21 cellular contexts compared by ENCODE assay signal in the genomic region with DNA sequence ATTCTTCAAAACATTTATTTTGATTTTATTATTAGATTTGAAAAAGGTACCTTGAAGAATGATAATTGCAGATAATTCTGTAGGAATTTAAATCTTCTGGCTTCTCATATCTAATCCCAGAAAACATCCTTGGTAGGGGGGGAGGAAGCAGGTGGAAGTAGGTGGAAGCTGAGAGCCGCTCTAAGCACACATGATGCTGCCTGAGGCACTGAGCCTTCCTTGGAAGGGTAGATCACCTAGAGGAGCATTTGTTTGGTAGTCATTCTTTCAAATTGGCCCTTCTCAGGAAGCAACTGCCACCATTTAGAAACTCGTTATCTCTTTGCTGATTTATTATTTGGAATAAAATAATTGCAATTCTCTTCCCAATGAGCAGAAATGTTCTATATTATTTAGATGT.
"Had no signal": no experiment of that assay in that cellular context is flagged by ENCODE, and none has a peak within 500 bp of the region (broad histone marks: within the 10 kb centered on the region; RNA-seq: fewer than 3 reads in every experiment).

No MANE protein-coding gene starts in this region.

- H3K9me3 Mint-ChIP-seq: type B pancreatic cell had no signal

- H3K27me3 ChIP-seq: dorsolateral prefrontal cortex, left lung, right atrium auricular region, stomach, testis, tibial artery had no signal

- H3K27ac Mint-ChIP-seq: natural killer cell, type B pancreatic cell had no signal

- H3K4me3 ChIP-seq: dorsolateral prefrontal cortex, left lung, prostate gland, right atrium auricular region, smooth muscle cell, stomach, testis, tibial artery had no signal

- H3K36me3 ChIP-seq: left lung, prostate gland, right atrium auricular region, stomach, tibial artery had no signal

- H3K4me1 Mint-ChIP-seq: natural killer cell, neural crest cell had no signal

- H3K9ac ChIP-seq: parathyroid adenoma had no signal

- H3K27me3 Mint-ChIP-seq: type B pancreatic cell had no signal

- ATAC-seq: left cardiac atrium, left lung, natural killer cell, sciatic nerve had no signal

- H3K36me3 Mint-ChIP-seq: natural killer cell, type B pancreatic cell had no signal

- H3K4me3 Mint-ChIP-seq: natural killer cell, neural crest cell, type B pancreatic cell had no signal

- H3K4me2 ChIP-seq: smooth muscle cell had no signal

- H3K9me3 ChIP-seq: left lung, prostate gland, right atrium auricular region, stomach, testis, tibial artery had no signal

- H3K4me1 ChIP-seq: left lung, parathyroid adenoma, prostate gland, right atrium auricular region, stomach, testis, tibial artery had no signal

- H2AFZ ChIP-seq: parathyroid adenoma had no signal

- DNase-seq: dorsolateral prefrontal cortex; effector CD4-positive, alpha-beta T cell; hypothalamus; left cardiac atrium; left lung; natural killer cell; stimulated activated CD4-positive, alpha-beta T cell treated with anti-CD3 and anti-CD28 coated beads, Interleukin-12 subunit alpha, Interleukin-12 subunit beta, amount 100 ng/mL, for 4 hours; stimulated activated CD4-positive, alpha-beta T cell treated with anti-CD3 and anti-CD28 coated beads, Interleukin-1b, Interleukin-23, amount 100 ng/mL, for 48 hours; stimulated activated CD4-positive, alpha-beta T cell treated with anti-CD3 and anti-CD28 coated beads, Interleukin-4, amount 100 ng/mL, for 1 hour; stimulated activated CD8-positive, alpha-beta memory T cell treated with anti-CD3 and anti-CD28 coated beads, Interleukin-4, amount 100 ng/mL, for 48 hours; stimulated activated naive CD4-positive, alpha-beta T cell; stomach; testis; tibial artery had no signal

- H3K27ac ChIP-seq: dorsolateral prefrontal cortex, left lung, parathyroid adenoma, prostate gland, right atrium auricular region, stomach, testis, tibial artery had no signal
